In the genomic region with DNA sequence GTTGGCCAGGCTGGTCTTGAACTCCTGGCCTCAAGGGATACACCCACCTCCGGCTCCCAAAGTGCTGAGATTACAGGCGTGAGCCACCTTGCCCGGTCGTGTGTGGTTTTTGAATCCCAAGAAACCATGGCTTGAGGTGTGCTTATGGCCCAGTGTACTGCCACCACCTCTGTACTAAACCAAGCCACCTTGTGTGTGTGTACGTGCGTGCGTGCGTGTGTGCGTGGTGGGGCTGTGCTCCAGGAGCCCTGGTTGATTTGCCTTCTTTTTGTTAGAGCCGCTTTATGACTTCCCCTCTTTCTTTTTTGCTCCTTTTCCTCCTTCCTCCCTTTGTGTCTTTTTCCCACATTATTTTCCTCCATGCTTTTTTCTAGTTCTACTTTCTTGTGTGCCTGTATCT, we compare ENCODE assay signal across 19 cellular contexts.
A peak's percentile ranks its signal among the peaks of the same experiment; 100 is the strongest.
DNase-seq lines count a peak whose midpoint lies in the region; ATAC-seq and TF ChIP-seq lines count a peak whose summit lies in the region.
"Had no signal": no experiment of that assay in that cellular context is flagged by ENCODE, and none has a peak within 500 bp of the region (broad histone marks: within the 10 kb centered on the region; RNA-seq: fewer than 3 reads in every experiment).

No MANE protein-coding gene starts in this region.

- no peak for TF ChIP-seq POLR2A in esophagus squamous epithelium (IDR thresholded peaks at IDR 0.05)

- H3K9me3 ChIP-seq in CD4-positive, CD25-positive, alpha-beta regulatory T cell (ENCODE audit: control insufficient read depth in 2 of 2, low read length in 2 of 2): no peaks in the 10 kb centered on the region
- H3K9me3 ChIP-seq in T-helper 17 cell (ENCODE audit: control insufficient read depth, low read length, poor library complexity, severe bottlenecking) (no peaks in the 10 kb centered on the region), esophagus squamous epithelium (no peaks in the 10 kb centered on the region), OCI-LY7 (ENCODE audit: low read length) (no peaks in the 10 kb centered on the region)
- no peaks in the 10 kb centered on the region for H3K9me3 ChIP-seq in naive thymus-derived CD4-positive, alpha-beta T cell (ENCODE audit: control insufficient read depth in 2 of 3, low read length in 3 of 3)
- H3K9me3 ChIP-seq: A549 had no signal

- H3K27me3 ChIP-seq in CD4-positive, CD25-positive, alpha-beta regulatory T cell (ENCODE audit: control insufficient read depth, insufficient read depth, low read length): no peaks in the 10 kb centered on the region
- H3K27me3 ChIP-seq in naive thymus-derived CD4-positive, alpha-beta T cell (ENCODE audit: control insufficient read depth in 2 of 2, insufficient read depth in 2 of 2, low read length in 2 of 2): no peaks in the 10 kb centered on the region
- H3K27me3 ChIP-seq in esophagus squamous epithelium: no peaks in the 10 kb centered on the region

- no peak overlapping the region for H3K4me3 Mint-ChIP-seq in CD4-positive, CD25-positive, alpha-beta regulatory T cell
- H3K4me3 Mint-ChIP-seq in T-helper 17 cell: peak overlapping the region; percentile 53
- no peak overlapping the region for H3K4me3 Mint-ChIP-seq in naive thymus-derived CD4-positive, alpha-beta T cell
- H3K4me3 Mint-ChIP-seq: HFFc6 had no signal

- intact Hi-C loops in naive thymus-derived CD4-positive, alpha-beta T cell (cut with micrococcal nuclease): no loop called here
- intact Hi-C loops in esophagus squamous epithelium (cut with DNase I): no loop called here
- intact Hi-C loops in OCI-LY7 (cut with micrococcal nuclease; ENCODE audit: unreplicated experiment): no loop called here

- H3K27ac ChIP-seq in CD4-positive, CD25-positive, alpha-beta regulatory T cell (ENCODE audit: insufficient read depth, low read length, poor library complexity, severe bottlenecking): no peak overlapping the region
- H3K27ac ChIP-seq in naive thymus-derived CD4-positive, alpha-beta T cell (ENCODE audit: low read depth, low read length): no peak overlapping the region
- H3K27ac ChIP-seq in esophagus squamous epithelium (no peak overlapping the region), OCI-LY7 (ENCODE audit: low read depth, low read length, poor library complexity, severe bottlenecking) (no peak overlapping the region)
- H3K27ac ChIP-seq: HL-60 had no signal

- no peak for DNase-seq in CD4-positive, CD25-positive, alpha-beta regulatory T cell
- DNase-seq in T-helper 17 cell: no peak
- peak; percentile 19 for DNase-seq in left kidney (ENCODE audit: low read depth, low spot score)
- no peak for DNase-seq in naive thymus-derived CD4-positive, alpha-beta T cell
- no peak for DNase-seq in esophagus squamous epithelium (lab: John Stamatoyannopoulos, UW)
- no peak for DNase-seq in D341Med (ENCODE audit: low spot score)
- DNase-seq in NCI-H1436 (lab: John Stamatoyannopoulos, UW): no peak
- DNase-seq in OCI-LY7 (ENCODE audit: low spot score): no peak
- DNase-seq: HFFc6, KG1, NCI-H1105, NCI-H187, NCI-H2171, NCI-H446 treated with DMSO at 0.1 percent for 48 hours, NCI-H774 had no signal

- H4K20me1 ChIP-seq in OCI-LY7 (ENCODE audit: insufficient read depth, low read length): no peaks in the 10 kb centered on the region

- H2AFZ ChIP-seq in OCI-LY7 (ENCODE audit: low read length): no peak overlapping the region

- no peaks in the 10 kb centered on the region for H3K36me3 ChIP-seq in CD4-positive, CD25-positive, alpha-beta regulatory T cell (ENCODE audit: control insufficient read depth, insufficient read depth, low read length)
- H3K36me3 ChIP-seq in naive thymus-derived CD4-positive, alpha-beta T cell (ENCODE audit: control insufficient read depth in 2 of 3, insufficient read depth in 3 of 3, low read length in 3 of 3): no peaks in the 10 kb centered on the region
- no peaks in the 10 kb centered on the region for H3K36me3 ChIP-seq in esophagus squamous epithelium
- no peaks in the 10 kb centered on the region for H3K36me3 ChIP-seq in OCI-LY7 (ENCODE audit: insufficient read depth, low read length)

- 91 to 95% methylated on average over 10 of the region's 10 CpGs for WGBS in esophagus squamous epithelium, 2 donors

- no peaks in the 10 kb centered on the region for H3K4me1 ChIP-seq in CD4-positive, CD25-positive, alpha-beta regulatory T cell (ENCODE audit: control insufficient read depth, insufficient read depth, low read length, poor library complexity, severe bottlenecking)
- no peaks in the 10 kb centered on the region for H3K4me1 ChIP-seq in naive thymus-derived CD4-positive, alpha-beta T cell (ENCODE audit: control insufficient read depth in 2 of 2, insufficient read depth in 2 of 2, low read length in 2 of 2)
- H3K4me1 ChIP-seq in esophagus squamous epithelium (peaks cover 0 to 26% (median 0%) of the 10 kb centered on the region in 3 donors), OCI-LY7 (ENCODE audit: insufficient read depth, low read length, poor library complexity, severe bottlenecking) (no peaks in the 10 kb centered on the region)

- POLR2A ChIA-PET in naive thymus-derived CD4-positive, alpha-beta T cell (lab: Charles Lee): no interaction called here
- POLR2A ChIA-PET in OCI-LY7 (lab: Charles Lee): no interaction called here

- peaks cover 5 to 20% (median 12%) of the 10 kb centered on the region in 4 donors for H3K4me1 Mint-ChIP-seq in CD4-positive, CD25-positive, alpha-beta regulatory T cell
- peaks cover 34% of the 10 kb centered on the region for H3K4me1 Mint-ChIP-seq in T-helper 17 cell
- H3K4me1 Mint-ChIP-seq in naive thymus-derived CD4-positive, alpha-beta T cell: peaks cover 8 to 49% (median 44%) of the 10 kb centered on the region in 7 donors

- H3K4me2 ChIP-seq in OCI-LY7 (ENCODE audit: low read length): no peak overlapping the region

- no peaks in the 10 kb centered on the region for H3K36me3 Mint-ChIP-seq in CD4-positive, CD25-positive, alpha-beta regulatory T cell
- H3K36me3 Mint-ChIP-seq in T-helper 17 cell (ENCODE audit: low read depth): peaks cover 2% of the 10 kb centered on the region
- peaks cover 0 to 24% (median 18%) of the 10 kb centered on the region in 5 donors for H3K36me3 Mint-ChIP-seq in naive thymus-derived CD4-positive, alpha-beta T cell

- CTCF ChIA-PET in naive thymus-derived CD4-positive, alpha-beta T cell (lab: Charles Lee): no interaction called here
- CTCF ChIA-PET in OCI-LY7 (lab: Charles Lee; ENCODE audit: unreplicated experiment): no interaction called here

- no peaks in the 10 kb centered on the region for H3K9me2 ChIP-seq in OCI-LY7 (ENCODE audit: insufficient read depth, low read length)

- TF ChIP-seq CTCF in esophagus squamous epithelium (IDR thresholded peaks at IDR 0.05) (no peak), OCI-LY7 (conservative IDR thresholded peaks at IDR 0.05; ENCODE audit: low read length) (no peak)

- H3K9me3 Mint-ChIP-seq in CD4-positive, CD25-positive, alpha-beta regulatory T cell: no peaks in the 10 kb centered on the region
- peaks cover 0 to 6% (median 0%) of the 10 kb centered on the region in 11 donors for H3K9me3 Mint-ChIP-seq in naive thymus-derived CD4-positive, alpha-beta T cell

- no peak for ATAC-seq in CD4-positive, CD25-positive, alpha-beta regulatory T cell (ENCODE audit: low read depth in 2 of 2)
- ATAC-seq in T-helper 17 cell: no peak
- no peak for ATAC-seq in naive thymus-derived CD4-positive, alpha-beta T cell
- ATAC-seq: A549, Panc1, Right ventricle myocardium inferior had no signal

- peak overlapping the region in 2 of 3 donors; percentile 75 to 95 for H3K27ac Mint-ChIP-seq in CD4-positive, CD25-positive, alpha-beta regulatory T cell
- H3K27ac Mint-ChIP-seq in T-helper 17 cell: no peak overlapping the region
- H3K27ac Mint-ChIP-seq in naive thymus-derived CD4-positive, alpha-beta T cell: peak overlapping the region in 5 of 9 donors; percentile 12 to 87 (median 58)
- H3K27ac Mint-ChIP-seq: HFFc6 had no signal

- H3K79me2 ChIP-seq in OCI-LY7 (ENCODE audit: insufficient read depth, low read depth, low read length): no peaks in the 10 kb centered on the region

- H3K4me3 ChIP-seq in CD4-positive, CD25-positive, alpha-beta regulatory T cell (ENCODE audit: low read depth, low read length): no peak overlapping the region
- no peak overlapping the region for H3K4me3 ChIP-seq in naive thymus-derived CD4-positive, alpha-beta T cell (ENCODE audit: low read length)
- no peak overlapping the region for H3K4me3 ChIP-seq in esophagus squamous epithelium
- no peak overlapping the region for H3K4me3 ChIP-seq in OCI-LY7 (ENCODE audit: low read depth, low read length, poor library complexity, severe bottlenecking)
- H3K4me3 ChIP-seq: A549 had no signal

- H3K27me3 Mint-ChIP-seq in CD4-positive, CD25-positive, alpha-beta regulatory T cell: no peaks in the 10 kb centered on the region
- no peaks in the 10 kb centered on the region for H3K27me3 Mint-ChIP-seq in T-helper 17 cell
- peaks cover 0 to 6% (median 0%) of the 10 kb centered on the region in 5 donors for H3K27me3 Mint-ChIP-seq in naive thymus-derived CD4-positive, alpha-beta T cell

- BruUV-seq in OCI-LY7 (replicated peaks; lab: Mats Ljungman, UMichigan): no TSS peak
